In the genomic region with DNA sequence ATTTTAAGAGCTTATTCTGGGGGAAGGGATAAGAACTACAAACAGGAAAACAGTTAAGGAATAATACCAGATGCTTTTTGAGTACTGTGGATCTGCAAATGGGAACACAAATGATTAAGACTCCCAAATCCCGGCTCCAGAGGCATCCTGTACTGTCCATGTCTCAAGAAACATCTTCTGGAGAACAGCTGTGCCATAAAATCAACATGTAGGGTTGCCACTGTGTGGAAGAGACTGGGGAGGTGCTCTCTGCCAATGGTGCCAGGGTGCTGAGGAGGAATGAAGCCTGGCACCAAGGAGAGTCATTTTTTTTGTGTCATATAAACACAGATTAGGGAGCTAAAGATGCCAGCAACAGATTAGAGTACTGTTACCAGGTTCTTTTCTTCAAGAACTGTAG, we compare ENCODE assay signal across 15 cellular contexts. TPM values are rescaled to one million over a fixed set of nuclear protein-coding genes. Genes with fewer than 3 reads are reported as not detected.
"Had no signal": no experiment of that assay in that cellular context is flagged by ENCODE, and none has a peak within 500 bp of the region (broad histone marks: within the 10 kb centered on the region; RNA-seq: fewer than 3 reads in every experiment).

No MANE protein-coding gene starts in this region.

- ATAC-seq: body of pancreas, left colon had no signal

- H3K4me3 Mint-ChIP-seq: activated naive CD4-positive, alpha-beta T cell treated with anti-CD3 and anti-CD28 coated beads, Interleukin-2, amount 50 U/mL, for 24 hours; nephron; type B pancreatic cell; WTC11 had no signal

- H3K27ac ChIP-seq: body of pancreas, ovary, suprapubic skin had no signal

- DNase-seq: activated CD4-positive, alpha-beta T cell treated with anti-CD3 and anti-CD28 coated beads for 48 hours; activated CD8-positive, alpha-beta memory T cell treated with anti-CD3 and anti-CD28 coated beads for 24 hours; activated effector memory CD4-positive, alpha-beta T cell treated with Interleukin-2 at 50 U/mL for 16 hours; amniotic stem cell; body of pancreas; central memory CD4-positive, alpha-beta T cell; left colon; ovary had no signal

- H3K36me3 ChIP-seq: ovary had no signal

- H3K27ac Mint-ChIP-seq: activated naive CD4-positive, alpha-beta T cell treated with anti-CD3 and anti-CD28 coated beads, Interleukin-2, amount 50 U/mL, for 24 hours; type B pancreatic cell; WTC11 had no signal

- H3K9me3 Mint-ChIP-seq: activated naive CD4-positive, alpha-beta T cell treated with anti-CD3 and anti-CD28 coated beads, Interleukin-2, amount 50 U/mL, for 24 hours; nephron; type B pancreatic cell; WTC11 had no signal

- H3K27me3 ChIP-seq: body of pancreas, ovary, suprapubic skin had no signal

- H3K9me3 ChIP-seq: body of pancreas, ovary, suprapubic skin had no signal

- H3K4me1 ChIP-seq: body of pancreas, suprapubic skin had no signal

- H3K4me3 ChIP-seq: body of pancreas, ovary, suprapubic skin had no signal

- H3K27me3 Mint-ChIP-seq: activated naive CD4-positive, alpha-beta T cell treated with anti-CD3 and anti-CD28 coated beads, Interleukin-2, amount 50 U/mL, for 24 hours; type B pancreatic cell had no signal

RNA-seq across cellular contexts. Expression of a gene that starts 54.3 kb away (rescaled TPM):
- total RNA-seq: body of pancreas, lung microvascular endothelial cell, mucosa of gallbladder had no signal
